ENCODE assay signal across 12 cellular contexts in the genomic region with DNA sequence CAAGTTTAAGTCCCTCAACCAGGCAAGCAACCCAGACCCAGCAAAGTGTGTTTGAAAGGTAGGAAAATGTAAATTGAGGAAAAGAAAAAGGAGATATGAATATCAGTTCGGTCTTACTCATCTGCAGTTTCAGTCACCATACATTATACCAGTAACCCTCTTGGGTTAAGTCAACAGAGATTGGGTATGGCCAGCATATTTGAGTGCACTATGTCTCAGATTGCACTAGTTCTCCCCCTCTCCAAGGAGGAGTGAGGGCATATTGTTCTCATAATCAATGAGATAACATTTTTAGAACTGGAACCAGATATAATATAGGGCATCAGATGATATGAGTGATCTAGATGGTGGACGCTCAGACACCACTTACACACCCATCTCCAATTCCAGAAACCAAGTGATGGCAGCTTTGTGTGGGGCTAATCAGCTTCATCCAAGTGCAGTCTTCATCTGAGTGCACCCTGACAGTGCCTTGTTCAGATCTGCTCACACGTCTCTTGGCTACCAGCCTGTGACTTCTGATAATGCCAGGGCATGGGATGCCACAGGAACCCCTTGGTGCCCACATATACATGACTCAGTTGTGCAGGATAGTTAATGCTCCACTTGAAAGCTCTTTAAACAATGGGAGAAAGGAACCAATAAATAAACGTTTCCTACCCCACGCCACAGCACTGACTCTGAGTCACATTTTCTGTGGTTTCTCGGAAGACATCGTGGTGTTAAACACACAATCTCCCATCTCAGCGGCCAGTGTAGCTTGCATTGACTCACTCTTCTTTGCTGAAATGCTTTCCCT.
DNase-seq lines count a peak whose midpoint lies in the region; ATAC-seq, FAIRE-seq and TF ChIP-seq lines count a peak whose summit lies in the region.
"Had no signal": no experiment of that assay in that cellular context is flagged by ENCODE, and none has a peak within 500 bp of the region (broad histone marks: within the 10 kb centered on the region; RNA-seq: fewer than 3 reads in every experiment).

No MANE protein-coding gene starts in this region.

- intact Hi-C loops in endothelial cell of umbilical vein (cut with micrococcal nuclease) (no loop called here), cardiac septum (cut with DNase I) (no loop called here)

- no peak for TF ChIP-seq CTCF in RWPE2 (IDR thresholded peaks at IDR 0.05; ENCODE audit: poor library complexity, severe bottlenecking)
- TF ChIP-seq CTCF in endothelial cell of umbilical vein (IDR thresholded peaks at IDR 0.05; ENCODE audit: extremely low read depth in 1 of 2, insufficient read depth in 1 of 2, low read depth in 1 of 2, low read length in 2 of 2): no peak

- peak; percentile 81 for FAIRE-seq in endothelial cell of umbilical vein (lab: Jason Lieb, UNC)

- H3K27ac ChIP-seq in GM23248 (peak overlapping the region; percentile 82), RWPE2 (ENCODE audit: poor library complexity, severe bottlenecking) (no peak overlapping the region), endothelial cell of umbilical vein (ENCODE audit: insufficient read depth, low read depth, low read length) (no peak overlapping the region), skeletal muscle tissue (ENCODE audit: low read depth, low read length) (peak overlapping the region; percentile 20)
- H3K27ac ChIP-seq: tibial nerve had no signal

- no peaks in the 10 kb centered on the region for H3K9me1 ChIP-seq in endothelial cell of umbilical vein (replicated peaks; ENCODE audit: control insufficient read depth, extremely low read depth, insufficient read depth, low read length)

- no peak overlapping the region for H3K4me3 ChIP-seq in GM23248
- H3K4me3 ChIP-seq in RWPE2 (ENCODE audit: severe bottlenecking): no peak overlapping the region
- no peak overlapping the region for H3K4me3 ChIP-seq in endothelial cell of umbilical vein (replicated peaks in 1 of 3; ENCODE audit: insufficient read depth in 1 of 3, low read depth in 1 of 3, low read length in 3 of 3)
- no peak overlapping the region for H3K4me3 ChIP-seq in skeletal muscle tissue (ENCODE audit: low read length in 3 of 3)
- H3K4me3 ChIP-seq: tibial nerve had no signal

- H2AFZ ChIP-seq in GM23248 (no peak overlapping the region), endothelial cell of umbilical vein (ENCODE audit: low read depth, low read length) (no peak overlapping the region)

- peak; percentile 90 for ATAC-seq in RWPE2 (ENCODE audit: low read depth)

- no peaks in the 10 kb centered on the region for H3K36me3 ChIP-seq in GM23248 (ENCODE audit: low read depth)
- H3K36me3 ChIP-seq in RWPE2 (ENCODE audit: low read depth): no peaks in the 10 kb centered on the region
- no peaks in the 10 kb centered on the region for H3K36me3 ChIP-seq in endothelial cell of umbilical vein (ENCODE audit: control insufficient read depth in 2 of 2, extremely low read depth in 1 of 2, insufficient read depth in 2 of 2, low read length in 2 of 2)
- H3K36me3 ChIP-seq in skeletal muscle tissue (ENCODE audit: control insufficient read depth in 3 of 3, insufficient read depth in 3 of 3, low read length in 3 of 3): no peaks in the 10 kb centered on the region
- H3K36me3 ChIP-seq: tibial nerve had no signal

- no peaks in the 10 kb centered on the region for H3K27me3 ChIP-seq in GM23248 (replicated peaks; ENCODE audit: insufficient read depth)
- no peaks in the 10 kb centered on the region for H3K27me3 ChIP-seq in RWPE2 (ENCODE audit: insufficient read depth, poor library complexity, severe bottlenecking)
- peaks cover 0 to 3% of the 10 kb centered on the region in 2 experiments for H3K27me3 ChIP-seq in endothelial cell of umbilical vein (ENCODE audit: control insufficient read depth in 2 of 2, insufficient read depth in 2 of 2, low read length in 2 of 2)
- no peaks in the 10 kb centered on the region for H3K27me3 ChIP-seq in skeletal muscle tissue (ENCODE audit: control insufficient read depth in 3 of 3, insufficient read depth in 3 of 3, low read length in 3 of 3)
- H3K27me3 ChIP-seq: tibial nerve had no signal

- H3K9me3 ChIP-seq in GM23248 (ENCODE audit: low read depth) (no peaks in the 10 kb centered on the region), RWPE2 (ENCODE audit: severe bottlenecking) (no peaks in the 10 kb centered on the region), endothelial cell of umbilical vein (replicated peaks; ENCODE audit: control insufficient read depth, insufficient read depth, low read length) (no peaks in the 10 kb centered on the region), skeletal muscle tissue (ENCODE audit: control insufficient read depth in 3 of 3, low read length in 3 of 3) (no peaks in the 10 kb centered on the region)
- H3K9me3 ChIP-seq: tibial nerve had no signal

- 19 to 24% methylated on average over 8 of the region's 8 CpGs for WGBS in GM23248 (ENCODE audit: low coverage in 1 of 2, low lambda C conversion rate in 2 of 2, missing lambda C conversion rate in 2 of 2), 2 experiments

- CTCF ChIA-PET in endothelial cell of umbilical vein (lab: Charles Lee): interaction anchor here (1.0 to 1.4 kb wide), 4 partner anchors 10 to 62 kb away, joined by 3 to 8 read pairs (median 4); no protein-coding TSS in a partner anchor

- H3K9me2 ChIP-seq in GM23248 (ENCODE audit: insufficient read depth): no peaks in the 10 kb centered on the region

- dilution Hi-C loops in endothelial cell of umbilical vein (cut with MboI; ENCODE audit: extremely low pct_ligation_motif_present, low sequenced_read_pairs): no loop called here

- H4K20me1 ChIP-seq in GM23248 (ENCODE audit: insufficient read depth) (no peaks in the 10 kb centered on the region), endothelial cell of umbilical vein (replicated peaks; ENCODE audit: control insufficient read depth, extremely low read depth, insufficient read depth, low read length) (no peaks in the 10 kb centered on the region)

- TF ChIP-seq POLR2A in endothelial cell of umbilical vein (IDR thresholded peaks at IDR 0.05; ENCODE audit: low read depth, low read length): no peak

- H3K4me1 ChIP-seq in GM23248 (ENCODE audit: insufficient read depth) (peaks cover 63% of the 10 kb centered on the region), RWPE2 (ENCODE audit: insufficient read depth, poor library complexity, severe bottlenecking) (peaks cover 8% of the 10 kb centered on the region), endothelial cell of umbilical vein (ENCODE audit: control insufficient read depth, extremely low read depth, insufficient read depth, low read length) (peaks cover 9% of the 10 kb centered on the region), skeletal muscle tissue (ENCODE audit: control insufficient read depth in 3 of 3, insufficient read depth in 3 of 3, low read length in 3 of 3) (peaks cover 9 to 15% (median 10%) of the 10 kb centered on the region in 3 donors)

- POLR2A ChIA-PET in endothelial cell of umbilical vein (lab: Charles Lee): no interaction called here

- H3K79me2 ChIP-seq in GM23248 (ENCODE audit: insufficient read depth): no peaks in the 10 kb centered on the region
- H3K79me2 ChIP-seq in endothelial cell of umbilical vein (ENCODE audit: control insufficient read depth, insufficient read depth, low read length): no peaks in the 10 kb centered on the region

- peaks cover 37% of the 10 kb centered on the region for H3F3A ChIP-seq in GM23248 (ENCODE audit: insufficient read depth)

- DNase-seq in GM23248 (peak; percentile 96), RWPE2 (ENCODE audit: low spot score) (no peak), endothelial cell of umbilical vein (ENCODE audit: low read depth, low spot score) (peak; percentile 79), cerebellum (ENCODE audit: low spot score) (no peak), DMS153 treated with DMSO at 0.1 percent for 48 hours (lab: John Stamatoyannopoulos, UW; ENCODE audit: unreplicated experiment) (no peak), cardiac septum (ENCODE audit: low spot score) (no peak), inferior parietal cortex (ENCODE audit: extremely low spot score) (no peak)
- DNase-seq: GDM1, NCI-H2029 treated with DMSO at 0.1 percent for 48 hours, retina had no signal

- in situ Hi-C loops in GM23248 (cut with MboI): no loop called here

- no TSS peak for BruUV-seq in endothelial cell of umbilical vein (replicated peaks; lab: Mats Ljungman, UMichigan)

- peak overlapping the region; percentile 49 for H3K9ac ChIP-seq in GM23248
- no peak overlapping the region for H3K9ac ChIP-seq in endothelial cell of umbilical vein (replicated peaks; ENCODE audit: extremely low read depth, insufficient read depth, low read length)
- H3K9ac ChIP-seq in skeletal muscle tissue (ENCODE audit: low read depth in 1 of 3, low read length in 3 of 3): no peak overlapping the region

- H3K4me2 ChIP-seq in GM23248 (ENCODE audit: unreplicated experiment) (peak overlapping the region; percentile 65), endothelial cell of umbilical vein (ENCODE audit: insufficient read depth, low read length) (peak overlapping the region; percentile 37)

TF ChIP-seq in endothelial cell of umbilical vein, 7 proteins besides CTCF, POLR2A, EP300 and RAD21:
- TF ChIP-seq FOS (IDR thresholded peaks at IDR 0.05; ENCODE audit: borderline replicate concordance, insufficient read depth, low read length): peak; percentile 91
- peak; percentile 83 for TF ChIP-seq GATA2 (IDR thresholded peaks at IDR 0.05; ENCODE audit: insufficient read depth, insufficient read length, low read depth, low read length)
- TF ChIP-seq EZH2 (IDR thresholded peaks at IDR 0.05; ENCODE audit: borderline replicate concordance, low read depth, low read length, severe bottlenecking): no peak
- TF ChIP-seq, protein P1, sequence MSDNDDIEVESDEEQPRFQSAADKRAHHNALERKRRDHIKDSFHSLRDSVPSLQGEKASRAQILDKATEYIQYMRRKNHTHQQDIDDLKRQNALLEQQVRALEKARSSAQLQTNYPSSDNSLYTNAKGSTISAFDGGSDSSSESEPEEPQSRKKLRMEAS (IDR thresholded peaks at IDR 0.05; ENCODE audit: insufficient read depth, insufficient read length): no peak
- peak; percentile 51 for TF ChIP-seq POLR2AphosphoS5 (IDR thresholded peaks at IDR 0.05; ENCODE audit: insufficient read depth, low read depth, low read length)
- no peak for TF ChIP-seq MYC (IDR thresholded peaks at IDR 0.05; ENCODE audit: low read depth, low read length)
- TF ChIP-seq JUN (IDR thresholded peaks at IDR 0.05; ENCODE audit: borderline replicate concordance, insufficient read depth, insufficient read length, low read depth): peak; percentile 48

Comparison
In these comparisons a context has a peak if more than half of its experiments do, and no peak if none do; other contexts are left out.
1. DNase-seq: peak in GM23248 (single experiment) and endothelial cell of umbilical vein (single experiment); none in RWPE2 (single experiment), cerebellum (single experiment), DMS153 treated with DMSO at 0.1 percent for 48 hours (single experiment), cardiac septum (single experiment) and inferior parietal cortex (single experiment).
2. H3K27ac ChIP-seq: peak in GM23248 (single experiment) and skeletal muscle tissue (single experiment); none in RWPE2 (single experiment) and endothelial cell of umbilical vein (single experiment).